In genomic region chr10:54470324-54470631, GRCh38 we compare ENCODE assay signal across 17 cellular contexts.
"Had no signal": no experiment of that assay in that cellular context is flagged by ENCODE, and none has a peak within 500 bp of the region (broad histone marks: within the 10 kb centered on the region; RNA-seq: fewer than 3 reads in every experiment).

No MANE protein-coding gene starts in this region.

- ATAC-seq: activated naive CD4-positive, alpha-beta T cell treated with anti-CD3 and anti-CD28 coated beads, Interleukin-2, amount 50 U/mL, for 72 hours; activated T-cell treated with anti-CD3 and anti-CD28 coated beads, Interleukin-2, amount 50 U/mL, for 72 hours; left ventricle myocardium superior; natural killer cell treated with Interleukin-12 subunit alpha and Interleukin-12 subunit beta and Interleukin-15 and Interleukin-18, amount 100 ng/mL, for 72 hours had no signal

- H3K4me3 ChIP-seq: colonic mucosa, esophagus muscularis mucosa, spleen, stomach, testis had no signal

- H3K36me3 ChIP-seq: colonic mucosa, esophagus muscularis mucosa, spleen, stomach, upper lobe of left lung had no signal

- H3K27me3 ChIP-seq: colonic mucosa, esophagus muscularis mucosa, spleen, stomach, testis, upper lobe of left lung had no signal

- H3K9me3 ChIP-seq: colonic mucosa, esophagus muscularis mucosa, testis, upper lobe of left lung had no signal

- DNase-seq: activated CD4-positive, alpha-beta T cell treated with anti-CD3 and anti-CD28 coated beads, Interleukin-2, amount 10 ng/mL, durations not matched to agents 24 days and 14 days; activated CD4-positive, CD25-positive, alpha-beta regulatory T cell; activated CD8-positive, alpha-beta memory T cell treated with anti-CD3 and anti-CD28 coated beads, Interleukin-2, amount 50 U/mL, for 48 hours; activated gamma-delta T cell; activated T-cell treated with anti-CD3 and anti-CD28 coated beads, Interleukin-2, amount 50 U/mL, for 72 hours; amniotic stem cell; caudate nucleus; colonic mucosa; left ventricle myocardium superior; occipital lobe; spleen; stomach; testis; upper lobe of left lung had no signal

- H3K4me1 ChIP-seq: colonic mucosa, esophagus muscularis mucosa, spleen, stomach, testis, upper lobe of left lung had no signal

- H3K27ac ChIP-seq: colonic mucosa, esophagus muscularis mucosa, spleen, stomach, testis, upper lobe of left lung had no signal
